Comparison of ENCODE assay signal across 8 cellular contexts in the genomic region with DNA sequence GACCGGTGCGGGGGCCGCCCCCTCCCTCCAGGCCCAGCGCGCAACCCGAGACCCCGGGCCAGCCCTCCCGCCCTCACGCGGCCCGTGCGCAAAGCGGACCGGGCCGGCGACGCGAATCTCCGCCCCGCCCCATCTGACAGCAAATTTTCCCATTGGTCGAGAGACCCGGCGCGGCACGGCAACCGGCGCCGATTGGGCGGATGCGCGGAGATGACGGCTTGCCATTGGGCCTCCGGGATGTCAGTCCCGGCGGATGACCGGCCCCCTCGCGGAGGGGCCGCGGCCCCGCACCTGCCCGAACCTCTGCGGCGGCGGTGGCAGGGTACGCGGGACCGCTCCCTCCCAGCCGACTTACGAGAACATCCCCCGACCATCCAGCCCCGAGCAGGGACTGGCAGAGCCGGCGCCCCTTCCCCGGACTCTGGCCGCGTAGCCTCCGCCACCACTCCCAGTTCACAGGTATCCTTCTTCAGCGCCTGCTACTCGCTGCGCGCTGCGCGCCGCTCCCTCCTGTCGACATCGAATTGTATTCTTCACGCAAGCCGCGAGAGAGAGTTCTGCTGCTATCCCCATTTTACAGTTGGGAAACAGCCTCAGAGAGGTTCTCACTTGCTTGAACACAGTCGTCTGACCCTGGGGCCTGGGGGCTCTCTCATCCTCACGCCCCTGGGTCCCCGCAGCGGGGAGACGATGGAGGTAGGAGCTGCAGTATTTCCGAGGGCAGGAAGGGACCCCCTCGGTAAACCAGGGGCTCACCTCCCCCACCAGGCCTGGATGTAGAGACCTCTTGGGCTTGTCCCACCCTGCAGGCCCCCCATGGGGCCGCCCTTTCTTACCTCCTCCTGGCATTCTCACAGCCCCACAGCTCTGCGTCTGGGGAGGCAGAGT. TPM values are rescaled to one million over a fixed set of nuclear protein-coding genes. Genes with fewer than 3 reads are reported as not detected.
DNase-seq lines count a peak whose midpoint lies in the region; ATAC-seq and TF ChIP-seq lines count a peak whose summit lies in the region.

A gene with protein sequence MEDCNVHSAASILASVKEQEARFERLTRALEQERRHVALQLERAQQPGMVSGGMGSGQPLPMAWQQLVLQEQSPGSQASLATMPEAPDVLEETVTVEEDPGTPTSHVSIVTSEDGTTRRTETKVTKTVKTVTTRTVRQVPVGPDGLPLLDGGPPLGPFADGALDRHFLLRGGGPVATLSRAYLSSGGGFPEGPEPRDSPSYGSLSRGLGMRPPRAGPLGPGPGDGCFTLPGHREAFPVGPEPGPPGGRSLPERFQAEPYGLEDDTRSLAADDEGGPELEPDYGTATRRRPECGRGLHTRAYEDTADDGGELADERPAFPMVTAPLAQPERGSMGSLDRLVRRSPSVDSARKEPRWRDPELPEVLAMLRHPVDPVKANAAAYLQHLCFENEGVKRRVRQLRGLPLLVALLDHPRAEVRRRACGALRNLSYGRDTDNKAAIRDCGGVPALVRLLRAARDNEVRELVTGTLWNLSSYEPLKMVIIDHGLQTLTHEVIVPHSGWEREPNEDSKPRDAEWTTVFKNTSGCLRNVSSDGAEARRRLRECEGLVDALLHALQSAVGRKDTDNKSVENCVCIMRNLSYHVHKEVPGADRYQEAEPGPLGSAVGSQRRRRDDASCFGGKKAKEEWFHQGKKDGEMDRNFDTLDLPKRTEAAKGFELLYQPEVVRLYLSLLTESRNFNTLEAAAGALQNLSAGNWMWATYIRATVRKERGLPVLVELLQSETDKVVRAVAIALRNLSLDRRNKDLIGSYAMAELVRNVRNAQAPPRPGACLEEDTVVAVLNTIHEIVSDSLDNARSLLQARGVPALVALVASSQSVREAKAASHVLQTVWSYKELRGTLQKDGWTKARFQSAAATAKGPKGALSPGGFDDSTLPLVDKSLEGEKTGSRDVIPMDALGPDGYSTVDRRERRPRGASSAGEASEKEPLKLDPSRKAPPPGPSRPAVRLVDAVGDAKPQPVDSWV (minus strand): TSS at position 90 of the 888 bp plus-strand sequence. CDS start 26,029 bp downstream, outside the sequence.

- TF ChIP-seq CTCF in CD8-positive, alpha-beta T cell (IDR thresholded peaks at IDR 0.05) = no peak
- TF ChIP-seq CTCF in fibroblast of lung (conservative IDR thresholded peaks at IDR 0.05 in 1 of 2, IDR thresholded peaks at IDR 0.05 in 1 of 2; ENCODE audit: low read depth in 1 of 2, low read length in 2 of 2) = peak in 1 of 2 donors; percentile 3

- no peaks in the 10 kb centered on the region for H3K9me3 ChIP-seq in CD8-positive, alpha-beta T cell (ENCODE audit: low read length)
- no peaks in the 10 kb centered on the region for H3K9me3 ChIP-seq in fibroblast of lung (ENCODE audit: control insufficient read depth, insufficient read depth, low read depth, low read length)

- H3K4me1 ChIP-seq in CD8-positive, alpha-beta T cell (ENCODE audit: insufficient read depth, low read length) = peaks cover 19% of the 10 kb centered on the region
- peaks cover 2% of the 10 kb centered on the region for H3K4me1 ChIP-seq in fibroblast of lung (ENCODE audit: control insufficient read depth, extremely low read depth, insufficient read depth, low read length)

- H3K27ac Mint-ChIP-seq in CD8-positive, alpha-beta T cell = peak within 1 kb of the TSS; percentile 14
- H3K27ac Mint-ChIP-seq in IgD-negative memory B cell = peak within 1 kb of the TSS in 2 of 3 donors; percentile 23 to 75
- peak within 1 kb of the TSS in 3 of 6 donors; percentile 24 to 88 (median 68) for H3K27ac Mint-ChIP-seq in naive B cell

- peaks cover 5% of the 10 kb centered on the region for H3K36me3 Mint-ChIP-seq in CD8-positive, alpha-beta T cell
- no peaks in the 10 kb centered on the region for H3K36me3 Mint-ChIP-seq in IgD-negative memory B cell
- H3K36me3 Mint-ChIP-seq in naive B cell = no peaks in the 10 kb centered on the region

- ATAC-seq in CD8-positive, alpha-beta T cell = peak; percentile 66
- ATAC-seq in GM19468 (IDR thresholded peaks at IDR 0.05; ENCODE audit: extremely low read depth, unreplicated experiment) (peak; percentile 40), naive B cell (ENCODE audit: low read depth in 2 of 2) (peak; percentile 70 to 71)

- no peaks in the 10 kb centered on the region for H3K27me3 Mint-ChIP-seq in CD8-positive, alpha-beta T cell (ENCODE audit: low read depth)
- H3K27me3 Mint-ChIP-seq in IgD-negative memory B cell (no peaks in the 10 kb centered on the region), naive B cell (peaks cover 0 to 9% (median 8%) of the 10 kb centered on the region in 3 donors)

- no peaks in the 10 kb centered on the region for H3K9me3 Mint-ChIP-seq in CD8-positive, alpha-beta T cell
- H3K9me3 Mint-ChIP-seq in IgD-negative memory B cell (no peaks in the 10 kb centered on the region), naive B cell (no peaks in the 10 kb centered on the region)

- H3K27me3 ChIP-seq in CD8-positive, alpha-beta T cell (ENCODE audit: insufficient read depth, low read length) = no peaks in the 10 kb centered on the region
- H3K27me3 ChIP-seq in fibroblast of lung (ENCODE audit: control insufficient read depth, insufficient read depth, low read length) = peaks cover 12% of the 10 kb centered on the region

- intact Hi-C loops in CD8-positive, alpha-beta T cell (cut with DNase I, micrococcal nuclease) = loop anchor here (1.0 kb wide), 3 partner anchors 63 to 114 kb away; a partner anchor contains a TSS

- peak within 1 kb of the TSS; percentile 49 for H2AFZ ChIP-seq in fibroblast of lung (ENCODE audit: low read length)

- no peak within 1 kb of the TSS for H3K9ac ChIP-seq in fibroblast of lung (ENCODE audit: insufficient read depth, low read length)

- no peak within 1 kb of the TSS for H3K27ac ChIP-seq in CD8-positive, alpha-beta T cell (ENCODE audit: low read depth, low read length)
- H3K27ac ChIP-seq in fibroblast of lung (ENCODE audit: insufficient read depth, low read length) = no peak within 1 kb of the TSS

- peaks cover 10% of the 10 kb centered on the region for H3K79me2 ChIP-seq in fibroblast of lung (ENCODE audit: control insufficient read depth, insufficient read depth, low read length)

- no peaks in the 10 kb centered on the region for H4K20me1 ChIP-seq in fibroblast of lung (ENCODE audit: control insufficient read depth, extremely low read depth, insufficient read depth, low read length)

- peak within 1 kb of the TSS; percentile 90 for H3K4me2 ChIP-seq in fibroblast of lung (ENCODE audit: extremely low read depth, insufficient read depth, low read length)

- H3K4me1 Mint-ChIP-seq in CD8-positive, alpha-beta T cell (ENCODE audit: low read depth) = peaks cover 25% of the 10 kb centered on the region
- H3K4me1 Mint-ChIP-seq in IgD-negative memory B cell (peaks cover 3 to 10% (median 9%) of the 10 kb centered on the region in 3 donors), naive B cell (peaks cover 19 to 32% (median 25%) of the 10 kb centered on the region in 3 donors)

- CTCF ChIA-PET in CD8-positive, alpha-beta T cell (lab: Charles Lee) = no interaction called here

- DNase-seq in CD8-positive, alpha-beta T cell = peak; percentile 85 to 95 (median 89)
- DNase-seq in RKO (ENCODE audit: low spot score) (peak; percentile 87), fibroblast of lung (ENCODE audit: low read depth in 2 of 2) (peak; percentile 86 to 88), naive B cell (peak; percentile 92)
- DNase-seq in activated T-helper 1 cell treated with anti-CD3 and anti-CD28 coated beads, Interleukin-2, amount 50 U/mL, for 16 hours (ENCODE audit: low read depth in 1 of 2, low spot score in 1 of 2) = peak; percentile 85 to 89
- DNase-seq in stimulated activated CD8-positive, alpha-beta memory T cell treated with anti-CD3 and anti-CD28 coated beads, Interleukin-7, amount 100 ng/mL, for 48 hours (ENCODE audit: extremely low read depth in 1 of 2, low read depth in 1 of 2) = peak; percentile 78 to 79

- no peaks in the 10 kb centered on the region for H3K36me3 ChIP-seq in CD8-positive, alpha-beta T cell (ENCODE audit: insufficient read depth, low read length)
- no peaks in the 10 kb centered on the region for H3K36me3 ChIP-seq in fibroblast of lung (ENCODE audit: control insufficient read depth, insufficient read depth, low read length)

- H3K4me3 Mint-ChIP-seq in CD8-positive, alpha-beta T cell = peak within 1 kb of the TSS; percentile 91
- H3K4me3 Mint-ChIP-seq in IgD-negative memory B cell = peak within 1 kb of the TSS; percentile 89 to 97 (median 93)
- H3K4me3 Mint-ChIP-seq in naive B cell = peak within 1 kb of the TSS; percentile 81 to 96 (median 91)

- peak within 1 kb of the TSS; percentile 79 for H3K4me3 ChIP-seq in CD8-positive, alpha-beta T cell (ENCODE audit: low read depth, low read length)
- peak within 1 kb of the TSS; percentile 49 to 64 (median 57) for H3K4me3 ChIP-seq in fibroblast of lung (replicated peaks in 1 of 4; ENCODE audit: control extremely low read depth in 1 of 4, insufficient read depth in 1 of 4, low read depth in 3 of 4, low read length in 4 of 4)

- POLR2A ChIA-PET in CD8-positive, alpha-beta T cell (lab: Charles Lee) = interaction anchor here (1.2 kb wide), 1 partner anchor 75 kb away, joined by 3 read pairs; a partner anchor contains a TSS

RNA-seq across cellular contexts. Expression of the gene that starts here (rescaled TPM):
- 1 to 10 TPM; 1.1 to 2.3 TPM for total RNA-seq in CD8-positive, alpha-beta T cell
- polyA plus RNA-seq in IgD-negative memory B cell = 0.16 TPM
- total RNA-seq in fibroblast of lung = 13.9 and 15.7 TPM in 2 replicates
- polyA plus RNA-seq in fibroblast of lung = 2.0 and 2.6 TPM in 2 replicates
- 3.5 and 7.1 TPM in 2 replicates for polyA plus RNA-seq in fibroblast of lung (2012)
- 1.1 and 8.5 TPM in 2 replicates for polyA minus RNA-seq in fibroblast of lung (ENCODE audit: low replicate concordance)
- 1 to 10 TPM in 1 of 6 donors, under 1 TPM in 4, not detected in 1; 0.24 to 2.5 (median 0.56) TPM for polyA plus RNA-seq in naive B cell (ENCODE audit: low read depth in 6 of 6)
